ENCODE assay signal across 9 cellular contexts in genomic region chr21:33947451-33948095, GRCh38. TPM values are rescaled to one million over a fixed set of nuclear protein-coding genes. Genes with fewer than 3 reads are reported as not detected.
A peak's percentile ranks its signal among the peaks of the same experiment; 100 is the strongest.
DNase-seq lines count a peak whose midpoint lies in the region; ATAC-seq and TF ChIP-seq lines count a peak whose summit lies in the region.
"Had no signal": no experiment of that assay in that cellular context is flagged by ENCODE, and none has a peak within 500 bp of the region (broad histone marks: within the 10 kb centered on the region; RNA-seq: fewer than 3 reads in every experiment).

No MANE protein-coding gene starts in this region.

- 13 to 15% methylated on average over 5 to 9 of the region's 9 CpGs for WGBS in transverse colon (ENCODE audit: low coverage in 1 of 2), 2 donors

- H3K27ac ChIP-seq in SJCRH30: peak overlapping the region; percentile 28
- peak overlapping the region; percentile 75 to 90 (median 84) for H3K27ac ChIP-seq in transverse colon
- H3K27ac ChIP-seq: neutrophil had no signal

- ATAC-seq in GM21529 (IDR thresholded peaks at IDR 0.05; ENCODE audit: unreplicated experiment): peak; percentile 55

- H3K4me1 Mint-ChIP-seq in Calu3 (ENCODE audit: low read depth, unreplicated experiment): peaks cover 30% of the 10 kb centered on the region
- peaks cover 77% of the 10 kb centered on the region for H3K4me1 Mint-ChIP-seq in activated naive CD4-positive, alpha-beta T cell treated with anti-CD3 and anti-CD28 coated beads, Interleukin-2, amount 50 U/mL, for 24 hours

- H3K36me3 ChIP-seq in SJCRH30 (no peaks in the 10 kb centered on the region), transverse colon (no peaks in the 10 kb centered on the region)
- H3K36me3 ChIP-seq: neutrophil had no signal

- H3K27ac Mint-ChIP-seq in Calu3 (ENCODE audit: unreplicated experiment): peak overlapping the region; percentile 91
- peak overlapping the region; percentile 92 for H3K27ac Mint-ChIP-seq in activated naive CD4-positive, alpha-beta T cell treated with anti-CD3 and anti-CD28 coated beads, Interleukin-2, amount 50 U/mL, for 24 hours

- H3K4me3 Mint-ChIP-seq in Calu3 (ENCODE audit: low read depth, unreplicated experiment): peak overlapping the region; percentile 66
- H3K4me3 Mint-ChIP-seq in activated naive CD4-positive, alpha-beta T cell treated with anti-CD3 and anti-CD28 coated beads, Interleukin-2, amount 50 U/mL, for 24 hours: peak overlapping the region; percentile 67

- no peak for TF ChIP-seq CTCF in Calu3 (IDR thresholded peaks at IDR 0.05; ENCODE audit: unreplicated experiment)
- no peak for TF ChIP-seq CTCF in transverse colon (IDR thresholded peaks at IDR 0.05)

- TF ChIP-seq POLR2A in transverse colon (IDR thresholded peaks at IDR 0.05): no peak

- H3K27me3 Mint-ChIP-seq in Calu3 (ENCODE audit: unreplicated experiment): no peaks in the 10 kb centered on the region
- no peaks in the 10 kb centered on the region for H3K27me3 Mint-ChIP-seq in activated naive CD4-positive, alpha-beta T cell treated with anti-CD3 and anti-CD28 coated beads, Interleukin-2, amount 50 U/mL, for 24 hours

- CTCF ChIA-PET in Calu3 (lab: Charles Lee): interaction anchor here (0.5 to 1.3 kb wide), 4 partner anchors 16 to 400 kb away, joined by 3 to 7 read pairs (median 4); no protein-coding TSS in a partner anchor

- intact Hi-C loops in Calu3 (cut with micrococcal nuclease; ENCODE audit: unreplicated experiment) (no loop called here), transverse colon (cut with DNase I; ENCODE audit: low total_unique reads) (no loop called here)

- H3K9me3 ChIP-seq in SJCRH30 (replicated peaks) (no peaks in the 10 kb centered on the region), transverse colon (no peaks in the 10 kb centered on the region)
- H3K9me3 ChIP-seq: neutrophil had no signal

- H3K4me3 ChIP-seq in SJCRH30 (peak overlapping the region; percentile 33), transverse colon (peak overlapping the region in 2 of 4 donors; percentile 2 to 20)

- peaks cover 11% of the 10 kb centered on the region for H3K4me1 ChIP-seq in SJCRH30
- peaks cover 16 to 28% (median 23%) of the 10 kb centered on the region in 4 donors for H3K4me1 ChIP-seq in transverse colon

- no peaks in the 10 kb centered on the region for H3K9me3 Mint-ChIP-seq in Calu3 (ENCODE audit: low read depth, unreplicated experiment)
- peaks cover 4% of the 10 kb centered on the region for H3K9me3 Mint-ChIP-seq in activated naive CD4-positive, alpha-beta T cell treated with anti-CD3 and anti-CD28 coated beads, Interleukin-2, amount 50 U/mL, for 24 hours

- peaks cover 15% of the 10 kb centered on the region for H3K36me3 Mint-ChIP-seq in Calu3 (ENCODE audit: insufficient read depth, unreplicated experiment)
- H3K36me3 Mint-ChIP-seq in activated naive CD4-positive, alpha-beta T cell treated with anti-CD3 and anti-CD28 coated beads, Interleukin-2, amount 50 U/mL, for 24 hours: peaks cover 15% of the 10 kb centered on the region

- DNase-seq in Calu3 (peak; percentile 78), HuH-7 (ENCODE audit: low spot score) (peak; percentile 59), SJCRH30 (peak; percentile 79), glomerular visceral epithelial cell (ENCODE audit: extremely low spot score) (peak; percentile 94), pons (ENCODE audit: low spot score) (peak; percentile 69), transverse colon (peak; percentile 83)

- in situ Hi-C loops in transverse colon (cut with MboI; ENCODE audit: low pct_ligation_motif_present in 1 of 4, low pct_unique_long_range_greater_than_20kb in 1 of 4, low sequenced_read_pairs in 3 of 4): loop anchor here in 1 of 4 donors (25.0 kb wide), 1 partner anchor 265 kb away; no protein-coding TSS in a partner anchor

- TF ChIP-seq EP300 in transverse colon (IDR thresholded peaks at IDR 0.05; ENCODE audit: low read depth): no peak

- BruUV-seq in Calu3 (replicated peaks; lab: Mats Ljungman, UMichigan): no TSS peak

- H3K27me3 ChIP-seq in SJCRH30 (no peaks in the 10 kb centered on the region), transverse colon (no peaks in the 10 kb centered on the region)
- H3K27me3 ChIP-seq: neutrophil had no signal

RNA-seq across cellular contexts. Expression of gene ATP5PO, which starts 32.0 kb away (rescaled TPM):
- 125 and 130 TPM in 2 replicates for total RNA-seq in Calu3 (2022)
- total RNA-seq in SJCRH30 (2014; rRNA removed; shearing (Covaris generic)): 307 and 349 TPM in 2 replicates
- total RNA-seq in transverse colon: 100 to 1,000 TPM in 2 of 4 donors, 10 to 100 TPM in 2; 65.1 to 375 (median 193) TPM
